In genomic region chr13:108950333-108951010, GRCh38 we compare ENCODE assay signal across 27 cellular contexts.
"Had no signal": no experiment of that assay in that cellular context is flagged by ENCODE, and none has a peak within 500 bp of the region (broad histone marks: within the 10 kb centered on the region; RNA-seq: fewer than 3 reads in every experiment).

No MANE protein-coding gene starts in this region.

- H3K27ac ChIP-seq: breast epithelium, colonic mucosa, epithelial cell of prostate, esophagus squamous epithelium, gastrocnemius medialis, ovary, sigmoid colon, thoracic aorta, vagina had no signal

- H3K27me3 ChIP-seq: breast epithelium, colonic mucosa, esophagus squamous epithelium, gastrocnemius medialis, ovary, sigmoid colon, vagina had no signal

- H3K4me3 ChIP-seq: breast epithelium, colonic mucosa, esophagus squamous epithelium, gastrocnemius medialis, ovary, sigmoid colon, thoracic aorta, vagina had no signal

- H3K4me1 ChIP-seq: breast epithelium, colonic mucosa, gastrocnemius medialis, sigmoid colon had no signal

- DNase-seq: activated CD4-positive, alpha-beta T cell treated with anti-CD3 and anti-CD28 coated beads for 36 hours; activated CD4-positive, alpha-beta T cell treated with anti-CD3 and anti-CD28 coated beads, Interleukin-2, amount 50 U/mL, for 4 hours; activated CD4-positive, CD25-positive, alpha-beta regulatory T cell; activated effector memory CD4-positive, alpha-beta T cell treated with Interleukin-2 at 50 U/mL for 16 hours; activated naive CD4-positive, alpha-beta T cell treated with Interleukin-2 at 50 U/mL for 16 hours; activated T-cell treated with anti-CD3 and anti-CD28 coated beads for 4 hours; activated T-cell treated with anti-CD3 and anti-CD28 coated beads, Interleukin-2, amount 50 U/mL, for 72 hours; aorta; colonic mucosa; effector CD8-positive, alpha-beta T cell; esophagus squamous epithelium; gastrocnemius medialis; glutamatergic neuron; islet precursor cell; left cardiac atrium; naive B cell; ovary; retina; sigmoid colon; small intestine; stimulated activated CD4-positive, alpha-beta T cell treated with anti-CD3 and anti-CD28 coated beads, Interleukin-4, amount 100 ng/mL, for 24 hours; T-helper 2 cell had no signal

- H3K9me3 ChIP-seq: breast epithelium, colonic mucosa, esophagus squamous epithelium, gastrocnemius medialis, ovary, sigmoid colon, thoracic aorta, vagina had no signal

- ATAC-seq: activated CD4-positive, alpha-beta T cell treated with anti-CD3 and anti-CD28 coated beads for 36 hours; activated T-cell treated with anti-CD3 and anti-CD28 coated beads, Interleukin-2, amount 50 U/mL, for 72 hours; gastrocnemius medialis; stimulated activated effector memory CD8-positive, alpha-beta T cell treated with anti-CD3 and anti-CD28 coated beads, Interleukin-12 subunit alpha, Interleukin-12 subunit beta, amount 100 ng/mL, for 72 hours had no signal

- H3K36me3 ChIP-seq: breast epithelium, colonic mucosa, esophagus squamous epithelium, gastrocnemius medialis, ovary, sigmoid colon, thoracic aorta, vagina had no signal
